Comparison of ENCODE assay signal across 8 cellular contexts in genomic region chr4:2745981-2746806, GRCh38. TPM values are rescaled to one million over a fixed set of nuclear protein-coding genes. Genes with fewer than 3 reads are reported as not detected.
DNase-seq lines count a peak whose midpoint lies in the region; ATAC-seq and TF ChIP-seq lines count a peak whose summit lies in the region.

No MANE protein-coding gene starts in this region.

- H3K36me3 Mint-ChIP-seq in activated naive CD8-positive, alpha-beta T cell treated with anti-CD3 and anti-CD28 coated beads, Interleukin-2, amount 50 U/mL, for 24 hours (ENCODE audit: low read depth), result peaks cover 43% of the 10 kb centered on the region

- ATAC-seq in GM18861 (IDR thresholded peaks at IDR 0.05; ENCODE audit: unreplicated experiment) (peak; percentile 83), HG03025 (IDR thresholded peaks at IDR 0.05; ENCODE audit: low FRiP score, unreplicated experiment) (peak; percentile 78)
- ATAC-seq in activated naive CD8-positive, alpha-beta T cell treated with anti-CD3 and anti-CD28 coated beads, Interleukin-2, amount 50 U/mL, for 24 hours, result peak; percentile 99

- peak overlapping the region; percentile 18 for H3K27ac ChIP-seq in suprapubic skin

- peaks cover 61% of the 10 kb centered on the region for H3K4me1 Mint-ChIP-seq in activated naive CD8-positive, alpha-beta T cell treated with anti-CD3 and anti-CD28 coated beads, Interleukin-2, amount 50 U/mL, for 24 hours

- TF ChIP-seq EP300 in suprapubic skin (IDR thresholded peaks at IDR 0.05), result no peak

- WGBS in suprapubic skin, result 36% methylated on average over 10 of the region's 21 CpGs

- H3K27me3 Mint-ChIP-seq in activated naive CD8-positive, alpha-beta T cell treated with anti-CD3 and anti-CD28 coated beads, Interleukin-2, amount 50 U/mL, for 24 hours, result no peaks in the 10 kb centered on the region

- TF ChIP-seq CTCF in suprapubic skin (IDR thresholded peaks at IDR 0.05), result no peak

- peak overlapping the region; percentile 55 for H3K4me3 Mint-ChIP-seq in activated naive CD8-positive, alpha-beta T cell treated with anti-CD3 and anti-CD28 coated beads, Interleukin-2, amount 50 U/mL, for 24 hours

- peaks cover 67% of the 10 kb centered on the region for H3K36me3 ChIP-seq in suprapubic skin

- DNase-seq in T follicular helper cell (ENCODE audit: low read depth) (peak; percentile 73), lung microvascular endothelial cell (ENCODE audit: low read depth in 2 of 2) (peak; percentile 73 to 93), suprapubic skin (ENCODE audit: low spot score in 2 of 2) (no peak), OCI-M1 (lab: John Stamatoyannopoulos, UW) (no peak), C1 segment of cervical spinal cord (lab: John Stamatoyannopoulos, UW) (no peak)
- peak; percentile 91 for DNase-seq in activated naive CD8-positive, alpha-beta T cell treated with anti-CD3 and anti-CD28 coated beads, Interleukin-2, amount 50 U/mL, for 24 hours

- no peaks in the 10 kb centered on the region for H3K9me3 ChIP-seq in suprapubic skin

- peak overlapping the region; percentile 90 for H3K27ac Mint-ChIP-seq in activated naive CD8-positive, alpha-beta T cell treated with anti-CD3 and anti-CD28 coated beads, Interleukin-2, amount 50 U/mL, for 24 hours

- H3K4me1 ChIP-seq in suprapubic skin, result peaks cover 27% of the 10 kb centered on the region

- no peak for TF ChIP-seq POLR2A in suprapubic skin (IDR thresholded peaks at IDR 0.05)

- no peaks in the 10 kb centered on the region for H3K9me3 Mint-ChIP-seq in activated naive CD8-positive, alpha-beta T cell treated with anti-CD3 and anti-CD28 coated beads, Interleukin-2, amount 50 U/mL, for 24 hours

- H3K27me3 ChIP-seq in suprapubic skin, result no peaks in the 10 kb centered on the region

- H3K4me3 ChIP-seq in suprapubic skin, result no peak overlapping the region

RNA-seq across cellular contexts. Expression of gene TNIP2, which starts 9.9 kb away (rescaled TPM):
- total RNA-seq in lung microvascular endothelial cell (58.4 and 70.6 TPM in 2 replicates), suprapubic skin (10 to 100 TPM; 21.8 to 36.0 (median 30.8) TPM)

RNA-seq across cellular contexts. Expression of gene SH3BP2, which starts 46.7 kb away (rescaled TPM):
- total RNA-seq in lung microvascular endothelial cell, result 12.2 and 14.5 TPM in 2 replicates
- 100 to 1,000 TPM; 116 to 709 (median 162) TPM for total RNA-seq in suprapubic skin

Comparison
In these comparisons a context has a peak if more than half of its experiments do, and no peak if none do; other contexts are left out.
1. DNase-seq: peak in T follicular helper cell (single experiment), activated naive CD8-positive, alpha-beta T cell treated with anti-CD3 and anti-CD28 coated beads, Interleukin-2, amount 50 U/mL, for 24 hours (single experiment) and lung microvascular endothelial cell (2 of 2); none in suprapubic skin (0 of 2), OCI-M1 (single experiment) and C1 segment of cervical spinal cord (0 of 14).
2. Peak in every context shown above with its lines, with median percentiles within 50 percentile points of each other: ATAC-seq.